ENCODE assay signal across 10 cellular contexts in the genomic region with DNA sequence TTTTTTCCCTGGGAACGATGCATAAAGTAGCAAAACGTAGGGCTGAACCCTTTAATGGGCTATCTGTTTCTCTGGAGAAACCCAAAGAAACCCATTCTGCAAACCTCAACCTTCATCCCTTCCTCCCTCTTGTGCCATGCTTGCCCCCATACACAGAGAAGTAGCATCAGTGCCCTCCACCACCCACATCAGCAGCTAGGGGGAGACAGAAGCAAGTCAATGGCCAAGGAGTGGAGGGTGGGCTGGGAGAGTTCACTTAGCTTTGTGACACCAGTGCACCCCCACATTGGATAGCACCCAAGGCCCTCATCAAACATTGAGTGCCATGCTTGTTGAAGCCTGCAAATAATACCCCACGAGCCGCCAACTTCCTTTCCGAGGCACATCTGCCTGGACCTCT.
A peak's percentile ranks its signal among the peaks of the same experiment; 100 is the strongest.
DNase-seq lines count a peak whose midpoint lies in the region; TF ChIP-seq lines count a peak whose summit lies in the region.
"Had no signal": no experiment of that assay in that cellular context is flagged by ENCODE, and none has a peak within 500 bp of the region (broad histone marks: within the 10 kb centered on the region; RNA-seq: fewer than 3 reads in every experiment).

No MANE protein-coding gene starts in this region.

- no peak for DNase-seq in BE2C
- DNase-seq in fibroblast of mammary gland (ENCODE audit: low read depth) = peak; percentile 5
- no peak for DNase-seq in DMS79 treated with DMSO at 0.1 percent for 48 hours (lab: John Stamatoyannopoulos, UW)
- no peak for DNase-seq in GDM1 (lab: John Stamatoyannopoulos, UW)
- DNase-seq in NCI-H2107 treated with DMSO at 0.1 percent for 48 hours (lab: John Stamatoyannopoulos, UW; ENCODE audit: unreplicated experiment) = no peak
- no peak for DNase-seq in nucleus accumbens (lab: John Stamatoyannopoulos, UW)
- DNase-seq: effector memory CD4-positive, alpha-beta T cell had no signal

- H3K4me1 ChIP-seq in BE2C (no peaks in the 10 kb centered on the region), OCI-LY1 (ENCODE audit: insufficient read depth, low read length, severe bottlenecking) (no peaks in the 10 kb centered on the region)
- H3K4me1 ChIP-seq: tibial nerve had no signal

- no peak overlapping the region for H3K27ac ChIP-seq in OCI-LY1 (ENCODE audit: low read depth, low read length, poor library complexity, severe bottlenecking)
- H3K27ac ChIP-seq: tibial nerve had no signal

- H3K9me3 ChIP-seq in BE2C (no peaks in the 10 kb centered on the region), OCI-LY1 (ENCODE audit: low read length) (no peaks in the 10 kb centered on the region)

- H3K79me2 ChIP-seq in OCI-LY1 (ENCODE audit: insufficient read depth, low read length) = no peaks in the 10 kb centered on the region

- H3K27me3 ChIP-seq in BE2C (no peaks in the 10 kb centered on the region), OCI-LY1 (ENCODE audit: insufficient read depth, low read length) (no peaks in the 10 kb centered on the region)
- H3K27me3 ChIP-seq: tibial nerve had no signal

- no peaks in the 10 kb centered on the region for H3K9me2 ChIP-seq in OCI-LY1 (ENCODE audit: low read depth, low read length)

- H3F3A ChIP-seq in OCI-LY1 (ENCODE audit: insufficient read depth, low read length) = no peaks in the 10 kb centered on the region

- H3K4me2 ChIP-seq in OCI-LY1 (ENCODE audit: low read length) = no peak overlapping the region

- H3K9ac ChIP-seq in OCI-LY1 (ENCODE audit: low read length) = no peak overlapping the region

- H4K20me1 ChIP-seq in OCI-LY1 (ENCODE audit: insufficient read depth, low read length) = no peaks in the 10 kb centered on the region

- no peak overlapping the region for H2AFZ ChIP-seq in OCI-LY1 (ENCODE audit: low read length)

- TF ChIP-seq CTCF in BE2C (IDR thresholded peaks at IDR 0.05; ENCODE audit: low read depth, low read length) (peak; percentile 38), GM12873 (IDR thresholded peaks at IDR 0.05; ENCODE audit: insufficient read depth, low read depth, low read length, missing control alignments) (peak; percentile 52), OCI-LY1 (IDR thresholded peaks at IDR 0.05; ENCODE audit: low read length) (peak; percentile 63), fibroblast of mammary gland (conservative IDR thresholded peaks at IDR 0.05; ENCODE audit: control insufficient read depth, insufficient read depth, low read depth, low read length) (peak; percentile 33)

- H3K4me3 ChIP-seq in BE2C (ENCODE audit: low read depth, low read length) (no peak overlapping the region), OCI-LY1 (ENCODE audit: low read depth, low read length, poor library complexity, severe bottlenecking) (no peak overlapping the region), fibroblast of mammary gland (ENCODE audit: control insufficient read depth, low read depth, low read length) (no peak overlapping the region)
- H3K4me3 ChIP-seq: tibial nerve had no signal

- H3K36me3 ChIP-seq in BE2C (no peaks in the 10 kb centered on the region), OCI-LY1 (ENCODE audit: insufficient read depth, low read length) (no peaks in the 10 kb centered on the region)
- H3K36me3 ChIP-seq: tibial nerve had no signal
